23 cellular contexts compared by ENCODE assay signal in the genomic region with DNA sequence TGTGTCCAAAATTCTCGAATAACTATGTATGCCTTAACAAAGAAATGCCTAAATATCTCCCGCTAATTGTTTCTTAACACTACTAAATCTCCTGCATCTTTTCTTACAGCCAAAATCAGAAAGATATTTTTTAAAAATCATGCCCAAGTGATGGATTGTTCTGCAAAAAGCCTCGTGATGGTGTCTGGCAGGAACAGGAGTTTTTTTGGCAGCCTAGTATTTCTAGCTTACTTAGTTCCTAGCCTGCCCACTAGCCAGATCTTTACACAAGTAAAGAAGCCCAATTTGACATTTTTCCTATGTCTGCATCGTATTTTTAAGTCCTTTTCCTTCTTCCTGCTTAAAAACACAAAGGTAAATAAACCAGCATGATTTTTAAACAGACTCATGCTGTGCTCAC. TPM values are rescaled to one million over a fixed set of nuclear protein-coding genes. Genes with fewer than 3 reads are reported as not detected.
A peak's percentile ranks its signal among the peaks of the same experiment; 100 is the strongest.
DNase-seq lines count a peak whose midpoint lies in the region; ATAC-seq and TF ChIP-seq lines count a peak whose summit lies in the region.
"Had no signal": no experiment of that assay in that cellular context is flagged by ENCODE, and none has a peak within 500 bp of the region (broad histone marks: within the 10 kb centered on the region; RNA-seq: fewer than 3 reads in every experiment).

No MANE protein-coding gene starts in this region.

- H3K27me3 Mint-ChIP-seq in osteocyte (ENCODE audit: unreplicated experiment) = no peaks in the 10 kb centered on the region

- H3K27ac ChIP-seq in 22Rv1 = peak overlapping the region; percentile 91
- H3K27ac ChIP-seq in HEK293 (ENCODE audit: extremely low read depth, low read depth, low read length) = no peak overlapping the region
- H3K27ac ChIP-seq: A549, Peyer's patch had no signal

- TF ChIP-seq CTCF in 22Rv1 (IDR thresholded peaks at IDR 0.05) (no peak), HEK293 (tag by site-specific recombination; IDR thresholded peaks at IDR 0.05) (no peak), osteocyte (IDR thresholded peaks at IDR 0.05) (no peak)

- H3K36me3 ChIP-seq in HEK293 (ENCODE audit: control insufficient read depth in 2 of 2, insufficient read depth in 1 of 2, low read length in 2 of 2) = no peaks in the 10 kb centered on the region
- H3K36me3 ChIP-seq: Peyer's patch had no signal

- H3K4me1 ChIP-seq in HEK293 (ENCODE audit: control insufficient read depth, insufficient read depth, low read length) = peaks cover 1% of the 10 kb centered on the region; the same call in 1 of the 2 replicates
- H3K4me1 ChIP-seq: A549, Peyer's patch had no signal

- H3K9me3 Mint-ChIP-seq in osteocyte (ENCODE audit: unreplicated experiment) = peaks cover 8% of the 10 kb centered on the region
- H3K9me3 Mint-ChIP-seq: CD4-positive, CD25-positive, alpha-beta regulatory T cell; IgD-negative memory B cell had no signal

- H3K9me3 ChIP-seq in HEK293 (ENCODE audit: control insufficient read depth, insufficient read depth, low read depth, low read length) = no peaks in the 10 kb centered on the region
- H3K9me3 ChIP-seq: A549, Peyer's patch had no signal

- CTCF ChIA-PET in HEK293 (lab: Yijun Ruan, JAX) = interaction anchor here (0.6 to 4.6 kb wide), 2 partner anchors 43 to 395 kb away, joined by 3 to 32 read pairs; no protein-coding TSS in a partner anchor

- peaks cover 30% of the 10 kb centered on the region for H3K36me3 Mint-ChIP-seq in osteocyte (ENCODE audit: unreplicated experiment)
- H3K36me3 Mint-ChIP-seq: CD4-positive, CD25-positive, alpha-beta regulatory T cell; IgD-negative memory B cell had no signal

- H3K27ac Mint-ChIP-seq in osteocyte (ENCODE audit: unreplicated experiment) = peak overlapping the region; percentile 69
- H3K27ac Mint-ChIP-seq: B cell; CD4-positive, CD25-positive, alpha-beta regulatory T cell; IgD-negative memory B cell had no signal

- H3K4me3 Mint-ChIP-seq in osteocyte (ENCODE audit: unreplicated experiment) = no peak overlapping the region
- H3K4me3 Mint-ChIP-seq: B cell; CD4-positive, CD25-positive, alpha-beta regulatory T cell had no signal

- POLR2A ChIA-PET in HEK293 (lab: Yijun Ruan, JAX) = no interaction called here

- ATAC-seq in HG03045 (IDR thresholded peaks at IDR 0.05; ENCODE audit: unreplicated experiment) = no peak
- ATAC-seq: A549 had no signal

- no peak overlapping the region for H3K4me3 ChIP-seq in HEK293 (ENCODE audit: low read depth, low read length)
- H3K4me3 ChIP-seq: A549, Peyer's patch had no signal

- DNase-seq in cerebellar cortex (ENCODE audit: low spot score) = peak; percentile 36
- DNase-seq in osteocyte (ENCODE audit: extremely low spot score, unreplicated experiment) = no peak
- DNase-seq in NK-92 (lab: John Stamatoyannopoulos, UW; ENCODE audit: unreplicated experiment) = no peak
- DNase-seq in activated CD4-positive, alpha-beta T cell treated with anti-CD3 and anti-CD28 coated beads, Interleukin-2, amount 50 U/mL, for 4 hours = no peak
- no peak for DNase-seq in NCI-H345 (lab: John Stamatoyannopoulos, UW)
- DNase-seq: CD4-positive, CD25-positive, alpha-beta regulatory T cell; COR-L47; DMS79; GOT3; HCEC 1CT; NCI-H1105 treated with DMSO at 0.1 percent for 48 hours; NCI-H1694; NCI-H2171 treated with DMSO at 0.1 percent for 48 hours; NCI-H510A treated with DMSO at 0.1 percent for 48 hours; NCI-H748 treated with DMSO at 0.1 percent for 48 hours; NK-92 treated with Interleukin-12 subunit alpha and Interleukin-12 subunit beta, amount 100 ng/mL, for 24 hours; Peyer's patch had no signal

- H3K4me1 Mint-ChIP-seq in osteocyte (ENCODE audit: unreplicated experiment) = peaks cover 30% of the 10 kb centered on the region
- H3K4me1 Mint-ChIP-seq: CD4-positive, CD25-positive, alpha-beta regulatory T cell had no signal

TF ChIP-seq in HEK293, 187 proteins besides CTCF, POLR2A, EP300 and RAD21:
- TF ChIP-seq ZNF544 (tag by site-specific recombination; IDR thresholded peaks at IDR 0.05) = no peak
- TF ChIP-seq ZNF596 (tag by site-specific recombination; IDR thresholded peaks at IDR 0.05) = no peak
- TF ChIP-seq ZNF843 (tag by site-specific recombination; IDR thresholded peaks at IDR 0.05) = no peak
- peak; percentile 80 for TF ChIP-seq PRDM6 (tag by site-specific recombination; IDR thresholded peaks at IDR 0.05)
- TF ChIP-seq ZSCAN5A (tag by site-specific recombination; IDR thresholded peaks at IDR 0.05) = no peak
- TF ChIP-seq ZBTB17 (tag by site-specific recombination; IDR thresholded peaks at IDR 0.05) = no peak
- TF ChIP-seq ZFHX2 (tag by site-specific recombination; conservative IDR thresholded peaks at IDR 0.05) = no peak

RNA-seq across cellular contexts. Expression of gene SLC2A12, which starts 31.5 kb away (rescaled TPM):
- 10.4 and 10.7 TPM in 2 replicates for total RNA-seq in osteocyte
- total RNA-seq: CD4-positive, CD25-positive, alpha-beta regulatory T cell had no signal
